ENCODE assay signal across 1 cellular context in genomic region chr5:95619518-95620029, GRCh38.
TF ChIP-seq lines count a peak whose summit lies in the region.

No MANE protein-coding gene starts in this region.

TF ChIP-seq in HepG2, 621 proteins besides CTCF, POLR2A, EP300 and RAD21 (continued from another document):
- TF ChIP-seq ZNF605 (CRISPR knock-in tag; IDR thresholded peaks at IDR 0.05) (no peak), POLR2G (IDR thresholded peaks at IDR 0.05; ENCODE audit: low read depth, low read length) (no peak), ZNF143 (CRISPR knock-in tag; IDR thresholded peaks at IDR 0.05) (no peak), CBX2 (IDR thresholded peaks at IDR 0.05; ENCODE audit: low read depth, low read length) (peak; percentile 68; the same call in 1 of the 2 replicates), CBX2 (CRISPR knock-in tag; IDR thresholded peaks at IDR 0.05; ENCODE audit: low read depth) (no peak), EZH2 (conservative IDR thresholded peaks at IDR 0.05; ENCODE audit: low read depth, low read length) (no peak), SYNCRIP (IDR thresholded peaks at IDR 0.05; ENCODE audit: insufficient read depth, low read depth, low read length) (no peak), MYC (CRISPR knock-in tag; IDR thresholded peaks at IDR 0.05; ENCODE audit: borderline replicate concordance) (no peak), REPIN1 (CRISPR knock-in tag; IDR thresholded peaks at IDR 0.05; ENCODE audit: borderline replicate concordance, low read depth) (0 out of 2 replicates have a peak, but pooled peaks have one; percentile 4), PRDM10 (CRISPR knock-in tag; IDR thresholded peaks at IDR 0.05; ENCODE audit: low read depth) (no peak), ZNF282 (IDR thresholded peaks at IDR 0.05; ENCODE audit: partially characterized antibody) (no peak), ZBTB25 (CRISPR knock-in tag; IDR thresholded peaks at IDR 0.05) (no peak), ZNF17 (CRISPR knock-in tag; IDR thresholded peaks at IDR 0.05) (no peak), TCF12 (IDR thresholded peaks at IDR 0.05) (no peak), TCF12 (CRISPR knock-in tag; IDR thresholded peaks at IDR 0.05) (no peak)
